24 cellular contexts compared by ENCODE assay signal in the genomic region with DNA sequence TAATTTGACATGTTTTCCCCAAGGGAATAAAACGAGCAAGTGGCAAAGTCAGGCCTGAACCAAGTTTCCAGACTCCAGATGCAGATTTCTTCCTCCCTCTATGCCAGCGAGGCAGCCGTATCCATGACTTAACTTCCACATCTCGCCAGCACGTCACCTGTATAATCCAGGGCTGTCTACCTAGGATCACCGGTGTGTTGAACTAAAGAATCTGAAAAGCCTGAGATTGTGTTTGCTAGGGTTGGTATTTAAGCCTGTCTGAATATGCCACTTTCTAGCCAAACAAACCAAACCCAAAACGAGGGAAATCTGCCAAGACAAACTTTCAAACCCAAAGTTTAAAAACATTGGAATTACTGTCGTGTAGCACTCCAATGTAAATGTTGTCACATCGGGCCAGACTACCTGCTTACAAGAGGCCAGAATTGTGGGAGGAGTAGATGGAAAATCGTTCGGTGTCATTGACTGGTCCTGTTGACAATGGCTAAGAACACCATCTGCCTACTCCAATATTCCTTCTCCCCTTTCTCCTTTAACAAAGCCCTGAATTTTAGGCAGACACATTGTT.
"Had no signal": no experiment of that assay in that cellular context is flagged by ENCODE, and none has a peak within 500 bp of the region (broad histone marks: within the 10 kb centered on the region; RNA-seq: fewer than 3 reads in every experiment).

No MANE protein-coding gene starts in this region.

- H3K4me1 ChIP-seq: adrenal gland, ascending aorta, psoas muscle, right atrium auricular region, upper lobe of left lung had no signal

- H3K36me3 Mint-ChIP-seq: activated naive CD8-positive, alpha-beta T cell; T-cell had no signal

- H3K4me3 Mint-ChIP-seq: activated naive CD8-positive, alpha-beta T cell; activated T-helper 17 cell treated with anti-CD3 and anti-CD28 coated beads, Interleukin-2, amount 50 U/mL, for 72 hours; central memory CD8-positive, alpha-beta T cell; natural killer cell; T-cell; T-helper 2 cell treated with Interferon-gamma antibody and Interleukin-4, amounts not matched to agents 5 μg/mL and 100 μg/mL, for 36 hours had no signal

- H3K36me3 ChIP-seq: adrenal gland, ascending aorta, heart left ventricle, ovary, right atrium auricular region, upper lobe of left lung had no signal

- H3K27ac Mint-ChIP-seq: activated naive CD8-positive, alpha-beta T cell; activated T-helper 17 cell treated with anti-CD3 and anti-CD28 coated beads, Interleukin-2, amount 50 U/mL, for 72 hours; natural killer cell; T-cell; T-helper 2 cell treated with Interferon-gamma antibody and Interleukin-4, amounts not matched to agents 5 μg/mL and 100 μg/mL, for 36 hours had no signal

- FAIRE-seq: islet of Langerhans, TTC549 had no signal

- H3K27me3 ChIP-seq: adrenal gland, ascending aorta, heart left ventricle, ovary, right atrium auricular region, upper lobe of left lung had no signal

- H3K27me3 Mint-ChIP-seq: activated naive CD8-positive, alpha-beta T cell; activated T-helper 17 cell treated with anti-CD3 and anti-CD28 coated beads, Interleukin-2, amount 50 U/mL, for 72 hours; central memory CD8-positive, alpha-beta T cell; T-cell had no signal

- H3K9me3 Mint-ChIP-seq: activated T-helper 17 cell treated with anti-CD3 and anti-CD28 coated beads, Interleukin-2, amount 50 U/mL, for 72 hours; central memory CD8-positive, alpha-beta T cell; T-helper 2 cell treated with Interferon-gamma antibody and Interleukin-4, amounts not matched to agents 5 μg/mL and 100 μg/mL, for 36 hours had no signal

- ATAC-seq: activated T-helper 17 cell treated with anti-CD3 and anti-CD28 coated beads, Interleukin-2, amount 50 U/mL, for 72 hours; heart left ventricle; left cardiac atrium; natural killer cell; psoas muscle; T-cell had no signal

- H3K4me1 Mint-ChIP-seq: activated T-helper 17 cell treated with anti-CD3 and anti-CD28 coated beads, Interleukin-2, amount 50 U/mL, for 72 hours; central memory CD8-positive, alpha-beta T cell; natural killer cell; T-cell had no signal

- H3K27ac ChIP-seq: adrenal gland, ascending aorta, epithelial cell of prostate, heart left ventricle, ovary, psoas muscle, right atrium auricular region, upper lobe of left lung had no signal

- DNase-seq: activated CD4-positive, alpha-beta T cell treated with anti-CD3 and anti-CD28 coated beads for 1 hour; activated CD4-positive, alpha-beta T cell treated with anti-CD3 and anti-CD28 coated beads, Interleukin-2, amount 50 U/mL, for 1 hour; activated T-cell treated with anti-CD3 and anti-CD28 coated beads, Interleukin-2, amount 50 U/mL, for 1 hour; adrenal gland; cortex of kidney; heart left ventricle; left cardiac atrium; natural killer cell; ovary; psoas muscle; stimulated activated CD4-positive, alpha-beta T cell treated with anti-CD3 and anti-CD28 coated beads, Interleukin-4, amount 100 ng/mL, for 24 hours; stimulated activated naive CD4-positive, alpha-beta T cell treated with Interleukin-2 at 50 U/mL for 16 hours; T-cell; upper lobe of left lung had no signal

- H3K9me3 ChIP-seq: adrenal gland, ascending aorta, heart left ventricle, ovary, psoas muscle, upper lobe of left lung had no signal

- H3K4me3 ChIP-seq: adrenal gland, heart left ventricle, lung, ovary, psoas muscle, right atrium auricular region, upper lobe of left lung had no signal
